ENCODE assay signal across 8 cellular contexts in genomic region chr12:54369597-54370217, GRCh38. TPM values are rescaled to one million over a fixed set of nuclear protein-coding genes. Genes with fewer than 3 reads are reported as not detected.
DNase-seq lines count a peak whose midpoint lies in the region; ATAC-seq and TF ChIP-seq lines count a peak whose summit lies in the region.

No MANE protein-coding gene starts in this region.

- H3K4me2 ChIP-seq in BLaER1: peak overlapping the region; percentile 87
- H3K4me2 ChIP-seq in PC-9: peak overlapping the region; percentile 89

- CTCF ChIA-PET in PC-9 (lab: Charles Lee): interaction anchor here (0.7 to 2.1 kb wide), 3 partner anchors 10 to 374 kb away, joined by 3 to 19 read pairs (median 3); no protein-coding TSS in a partner anchor

- no peaks in the 10 kb centered on the region for H3K9me2 ChIP-seq in PC-9 (ENCODE audit: insufficient read depth)

- no TSS peak for BruUV-seq in PC-9 (replicated peaks; lab: Mats Ljungman, UMichigan)

- H2AFZ ChIP-seq in PC-9: no peak overlapping the region

- POLR2A ChIA-PET in PC-9 (lab: Charles Lee; ENCODE audit: unreplicated experiment): no interaction called here

- H3K79me2 ChIP-seq in PC-9 (ENCODE audit: low read depth): no peaks in the 10 kb centered on the region

- DNase-seq in PC-9 (no peak), fibroblast of villous mesenchyme (ENCODE audit: low read depth) (no peak), prostate gland (ENCODE audit: low spot score) (no peak), NK-92 (lab: John Stamatoyannopoulos, UW; ENCODE audit: unreplicated experiment) (no peak), EL (no peak), midbrain (lab: John Stamatoyannopoulos, UW) (no peak)

- H4K20me1 ChIP-seq in BLaER1 (peaks cover 10% of the 10 kb centered on the region; the same call in 1 of the 2 replicates), PC-9 (ENCODE audit: insufficient read depth) (no peaks in the 10 kb centered on the region)

- intact Hi-C loops in PC-9 (cut with micrococcal nuclease; ENCODE audit: unreplicated experiment): loop anchor here (1.0 to 10.0 kb wide), 2 partner anchors 10 to 115 kb away; no protein-coding TSS in a partner anchor
- intact Hi-C loops in prostate gland (cut with DNase I): loop anchor here (5.0 kb wide), 1 partner anchor 152 kb away; no protein-coding TSS in a partner anchor

- peak overlapping the region; percentile 57; the same call in 1 of the 2 replicates for H3K27ac ChIP-seq in BLaER1
- H3K27ac ChIP-seq in PC-9: no peak overlapping the region
- no peak overlapping the region for H3K27ac ChIP-seq in prostate gland

- 50% methylated on average over 27 of the region's 27 CpGs for WGBS in prostate gland

- ATAC-seq in GM18519 (IDR thresholded peaks at IDR 0.05; ENCODE audit: low FRiP score, unreplicated experiment): no peak

- H3F3A ChIP-seq in PC-9 (ENCODE audit: insufficient read depth, low read depth): peaks cover 23% of the 10 kb centered on the region; the same call in 1 of the 2 replicates

- TF ChIP-seq CTCF in PC-9 (conservative IDR thresholded peaks at IDR 0.05) (no peak), fibroblast of villous mesenchyme (IDR thresholded peaks at IDR 0.05; ENCODE audit: insufficient read depth, low read depth, low read length) (no peak), prostate gland (IDR thresholded peaks at IDR 0.05) (no peak)

- H3K4me1 ChIP-seq in BLaER1 (peaks cover 66% of the 10 kb centered on the region), PC-9 (replicated peaks; ENCODE audit: insufficient read depth) (peaks cover 20% of the 10 kb centered on the region), prostate gland (replicated peaks) (no peaks in the 10 kb centered on the region)

- H3K27me3 ChIP-seq in BLaER1 (no peaks in the 10 kb centered on the region), PC-9 (ENCODE audit: insufficient read depth, low read depth) (no peaks in the 10 kb centered on the region), prostate gland (replicated peaks; ENCODE audit: insufficient read depth) (no peaks in the 10 kb centered on the region)

- H3K4me3 ChIP-seq in BLaER1: no peak overlapping the region
- peak overlapping the region; percentile 57; the same call in 1 of the 2 replicates for H3K4me3 ChIP-seq in PC-9
- peak overlapping the region; percentile 52 for H3K4me3 ChIP-seq in fibroblast of villous mesenchyme (ENCODE audit: low read depth, low read length)
- H3K4me3 ChIP-seq in prostate gland: peak overlapping the region; percentile 10 to 18

- peak overlapping the region; percentile 72; the same call in 1 of the 2 replicates for H3K9ac ChIP-seq in BLaER1

- TF ChIP-seq POLR2A in prostate gland (IDR thresholded peaks at IDR 0.05): no peak

- no peaks in the 10 kb centered on the region for H3K9me3 ChIP-seq in BLaER1
- no peaks in the 10 kb centered on the region for H3K9me3 ChIP-seq in PC-9 (ENCODE audit: insufficient read depth, low read depth)
- no peaks in the 10 kb centered on the region for H3K9me3 ChIP-seq in prostate gland

- H3K36me3 ChIP-seq in BLaER1 (peaks cover 27% of the 10 kb centered on the region; the same call in 1 of the 2 replicates), PC-9 (ENCODE audit: low read depth) (no peaks in the 10 kb centered on the region), prostate gland (no peaks in the 10 kb centered on the region)

RNA-seq across cellular contexts. Expression of gene GPR84, which starts 5.4 kb away (rescaled TPM):
- total RNA-seq in PC-9 (2021) (not detected in 2 replicates), fibroblast of villous mesenchyme (not detected in 2 replicates), prostate gland (under 1 TPM in 1 of 2 donors, not detected in 1; 0.97 TPM)

RNA-seq across cellular contexts. Expression of gene ZNF385A, which starts 14.8 kb away (rescaled TPM):
- 17.2 and 18.0 TPM in 2 replicates for total RNA-seq in PC-9 (2021)
- total RNA-seq in fibroblast of villous mesenchyme: 1.3 and 2.2 TPM in 2 replicates
- total RNA-seq in prostate gland: 10 to 100 TPM; 29.4 to 42.4 TPM

RNA-seq across cellular contexts. Expression of gene COPZ1, which starts 44.8 kb away (rescaled TPM):
- 232 and 265 TPM in 2 replicates for total RNA-seq in PC-9 (2021)
- total RNA-seq in fibroblast of villous mesenchyme: 95.0 and 139 TPM in 2 replicates
- total RNA-seq in prostate gland: 100 to 1,000 TPM in 1 of 2 donors, 10 to 100 TPM in 1; 83.1 to 192 TPM

RNA-seq across cellular contexts. Expression of gene ITGA5, which starts 49.4 kb away (rescaled TPM):
- total RNA-seq in PC-9 (2021) (26.7 and 28.4 TPM in 2 replicates), fibroblast of villous mesenchyme (431 and 438 TPM in 2 replicates), prostate gland (10 to 100 TPM; 44.2 to 99.4 TPM)
